Comparison of ENCODE assay signal across 1 cellular context in the genomic region with DNA sequence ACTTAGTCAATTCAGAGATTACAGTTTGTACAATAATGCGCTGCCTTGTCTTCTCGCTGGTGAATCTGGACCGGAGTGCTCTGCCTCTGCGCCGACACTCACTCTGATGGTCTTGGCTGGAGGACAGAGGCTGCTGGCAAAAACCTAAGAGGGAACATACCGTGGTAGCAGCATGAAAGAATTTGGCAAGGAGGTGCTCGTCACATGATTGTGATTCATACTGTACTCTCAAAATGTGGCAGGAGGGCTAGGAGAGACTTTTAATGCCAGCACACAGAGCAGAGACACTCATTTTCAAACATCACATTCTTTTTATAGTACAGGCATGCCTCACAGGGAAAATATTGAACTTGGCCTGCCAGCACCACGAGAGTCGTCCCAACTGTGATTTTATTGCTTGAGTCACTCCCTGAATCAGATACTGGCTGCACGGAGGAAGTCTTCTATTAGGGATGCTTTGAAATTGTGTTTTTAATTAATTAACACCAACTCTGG.
TF ChIP-seq lines count a peak whose summit lies in the region.

No MANE protein-coding gene starts in this region.

TF ChIP-seq in GM12878, 131 proteins besides CTCF, POLR2A, EP300 and RAD21 (continued from another document):
- TF ChIP-seq, protein P1, sequence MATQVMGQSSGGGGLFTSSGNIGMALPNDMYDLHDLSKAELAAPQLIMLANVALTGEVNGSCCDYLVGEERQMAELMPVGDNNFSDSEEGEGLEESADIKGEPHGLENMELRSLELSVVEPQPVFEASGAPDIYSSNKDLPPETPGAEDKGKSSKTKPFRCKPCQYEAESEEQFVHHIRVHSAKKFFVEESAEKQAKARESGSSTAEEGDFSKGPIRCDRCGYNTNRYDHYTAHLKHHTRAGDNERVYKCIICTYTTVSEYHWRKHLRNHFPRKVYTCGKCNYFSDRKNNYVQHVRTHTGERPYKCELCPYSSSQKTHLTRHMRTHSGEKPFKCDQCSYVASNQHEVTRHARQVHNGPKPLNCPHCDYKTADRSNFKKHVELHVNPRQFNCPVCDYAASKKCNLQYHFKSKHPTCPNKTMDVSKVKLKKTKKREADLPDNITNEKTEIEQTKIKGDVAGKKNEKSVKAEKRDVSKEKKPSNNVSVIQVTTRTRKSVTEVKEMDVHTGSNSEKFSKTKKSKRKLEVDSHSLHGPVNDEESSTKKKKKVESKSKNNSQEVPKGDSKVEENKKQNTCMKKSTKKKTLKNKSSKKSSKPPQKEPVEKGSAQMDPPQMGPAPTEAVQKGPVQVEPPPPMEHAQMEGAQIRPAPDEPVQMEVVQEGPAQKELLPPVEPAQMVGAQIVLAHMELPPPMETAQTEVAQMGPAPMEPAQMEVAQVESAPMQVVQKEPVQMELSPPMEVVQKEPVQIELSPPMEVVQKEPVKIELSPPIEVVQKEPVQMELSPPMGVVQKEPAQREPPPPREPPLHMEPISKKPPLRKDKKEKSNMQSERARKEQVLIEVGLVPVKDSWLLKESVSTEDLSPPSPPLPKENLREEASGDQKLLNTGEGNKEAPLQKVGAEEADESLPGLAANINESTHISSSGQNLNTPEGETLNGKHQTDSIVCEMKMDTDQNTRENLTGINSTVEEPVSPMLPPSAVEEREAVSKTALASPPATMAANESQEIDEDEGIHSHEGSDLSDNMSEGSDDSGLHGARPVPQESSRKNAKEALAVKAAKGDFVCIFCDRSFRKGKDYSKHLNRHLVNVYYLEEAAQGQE (IDR thresholded peaks at IDR 0.05; ENCODE audit: low read depth, low read length) = no peak
- TF ChIP-seq MYB (IDR thresholded peaks at IDR 0.05; ENCODE audit: borderline replicate concordance, low read depth, low read length) = no peak
- TF ChIP-seq BRCA1 (IDR thresholded peaks at IDR 0.05; ENCODE audit: low read depth, low read length) = no peak
- no peak for TF ChIP-seq PAX5 (IDR thresholded peaks at IDR 0.05; ENCODE audit: borderline replicate concordance, low read depth, low read length)
- TF ChIP-seq ZNF207 (IDR thresholded peaks at IDR 0.05; ENCODE audit: borderline replicate concordance) = no peak
TF ChIP-seq in GM12878: peak in this region for 0.
